ENCODE assay signal across 1 cellular context in the genomic region with DNA sequence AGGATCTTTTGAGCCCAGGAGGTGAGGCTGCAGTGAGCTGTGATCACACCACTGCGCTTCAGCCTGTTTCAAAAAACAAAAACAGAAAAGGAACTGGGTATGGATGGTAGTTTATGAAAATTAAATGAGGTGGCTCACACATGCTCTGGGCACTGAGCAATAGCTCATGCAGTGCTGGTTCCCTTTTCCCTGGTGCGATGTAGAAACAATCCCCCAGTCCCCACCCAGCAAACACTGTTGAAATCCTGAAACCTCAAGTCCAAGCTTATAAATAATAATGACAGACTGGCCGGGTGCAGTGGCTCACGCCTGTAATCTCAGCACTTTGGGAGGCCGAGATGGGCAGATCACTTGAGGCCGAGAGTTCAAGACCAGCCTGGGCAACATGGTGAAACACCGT.
TF ChIP-seq lines count a peak whose summit lies in the region.

No MANE protein-coding gene starts in this region.

TF ChIP-seq in HepG2, 621 proteins besides CTCF, POLR2A, EP300 and RAD21 (continued from another document):
- TF ChIP-seq, protein P1, sequence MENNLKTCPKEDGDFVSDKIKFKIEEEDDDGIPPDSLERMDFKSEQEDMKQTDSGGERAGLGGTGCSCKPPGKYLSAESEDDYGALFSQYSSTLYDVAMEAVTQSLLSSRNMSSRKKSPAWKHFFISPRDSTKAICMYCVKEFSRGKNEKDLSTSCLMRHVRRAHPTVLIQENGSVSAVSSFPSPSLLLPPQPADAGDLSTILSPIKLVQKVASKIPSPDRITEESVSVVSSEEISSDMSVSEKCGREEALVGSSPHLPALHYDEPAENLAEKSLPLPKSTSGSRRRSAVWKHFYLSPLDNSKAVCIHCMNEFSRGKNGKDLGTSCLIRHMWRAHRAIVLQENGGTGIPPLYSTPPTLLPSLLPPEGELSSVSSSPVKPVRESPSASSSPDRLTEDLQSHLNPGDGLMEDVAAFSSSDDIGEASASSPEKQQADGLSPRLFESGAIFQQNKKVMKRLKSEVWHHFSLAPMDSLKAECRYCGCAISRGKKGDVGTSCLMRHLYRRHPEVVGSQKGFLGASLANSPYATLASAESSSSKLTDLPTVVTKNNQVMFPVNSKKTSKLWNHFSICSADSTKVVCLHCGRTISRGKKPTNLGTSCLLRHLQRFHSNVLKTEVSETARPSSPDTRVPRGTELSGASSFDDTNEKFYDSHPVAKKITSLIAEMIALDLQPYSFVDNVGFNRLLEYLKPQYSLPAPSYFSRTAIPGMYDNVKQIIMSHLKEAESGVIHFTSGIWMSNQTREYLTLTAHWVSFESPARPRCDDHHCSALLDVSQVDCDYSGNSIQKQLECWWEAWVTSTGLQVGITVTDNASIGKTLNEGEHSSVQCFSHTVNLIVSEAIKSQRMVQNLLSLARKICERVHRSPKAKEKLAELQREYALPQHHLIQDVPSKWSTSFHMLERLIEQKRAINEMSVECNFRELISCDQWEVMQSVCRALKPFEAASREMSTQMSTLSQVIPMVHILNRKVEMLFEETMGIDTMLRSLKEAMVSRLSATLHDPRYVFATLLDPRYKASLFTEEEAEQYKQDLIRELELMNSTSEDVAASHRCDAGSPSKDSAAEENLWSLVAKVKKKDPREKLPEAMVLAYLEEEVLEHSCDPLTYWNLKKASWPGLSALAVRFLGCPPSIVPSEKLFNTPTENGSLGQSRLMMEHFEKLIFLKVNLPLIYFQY (CRISPR knock-in tag; IDR thresholded peaks at IDR 0.05; ENCODE audit: borderline replicate concordance): no peak
- no peak for TF ChIP-seq SAFB2 (CRISPR knock-in tag; IDR thresholded peaks at IDR 0.05; ENCODE audit: borderline replicate concordance, low read depth)
- TF ChIP-seq ZNF589 (CRISPR knock-in tag; conservative IDR thresholded peaks at IDR 0.05): no peak
